ENCODE assay signal across 19 cellular contexts in genomic region chr19:47589824-47590223, GRCh38. TPM values are rescaled to one million over a fixed set of nuclear protein-coding genes. Genes with fewer than 3 reads are reported as not detected.
DNase-seq lines count a peak whose midpoint lies in the region; ATAC-seq, FAIRE-seq and TF ChIP-seq lines count a peak whose summit lies in the region.
"Had no signal": no experiment of that assay in that cellular context is flagged by ENCODE, and none has a peak within 500 bp of the region (broad histone marks: within the 10 kb centered on the region; RNA-seq: fewer than 3 reads in every experiment).

No MANE protein-coding gene starts in this region.

- no peaks in the 10 kb centered on the region for H3K79me2 ChIP-seq in keratinocyte (ENCODE audit: control insufficient read depth, insufficient read depth, low read length)

- no peak overlapping the region for H3K4ac ChIP-seq in IMR-90 (ENCODE audit: low read depth, low read length)

- no peak for DNase-seq in IMR-90
- peak; percentile 16 for DNase-seq in dermis blood vessel endothelial cell
- DNase-seq in keratinocyte (ENCODE audit: low read depth, low spot score), result no peak
- no peak for DNase-seq in tibial nerve (ENCODE audit: low spot score in 2 of 2)
- DNase-seq in activated CD8-positive, alpha-beta memory T cell treated with anti-CD3 and anti-CD28 coated beads, Interleukin-2, amount 10 ng/mL, durations not matched to agents 7 days and 5 days, result no peak
- no peak for DNase-seq in immature natural killer cell
- no peak for DNase-seq in CD14-positive monocyte (ENCODE audit: low spot score)
- DNase-seq: BE2C; Caco-2; CD8-positive, alpha-beta T cell; DMS53 had no signal

- H3K4me3 ChIP-seq in IMR-90 (ENCODE audit: insufficient read depth, low read depth, low read length) (no peak overlapping the region), keratinocyte (ENCODE audit: control insufficient read depth in 2 of 3, extremely low read depth in 1 of 3, insufficient read depth in 2 of 3, low read depth in 1 of 3, low read length in 3 of 3) (no peak overlapping the region), tibial nerve (no peak overlapping the region)
- H3K4me3 ChIP-seq: A549, HAP-1 had no signal

- no peak overlapping the region for H2AFZ ChIP-seq in IMR-90 (replicated peaks; ENCODE audit: low read length, poor library complexity)
- no peak overlapping the region for H2AFZ ChIP-seq in keratinocyte (ENCODE audit: control insufficient read depth, low read length)

- H4K91ac ChIP-seq in IMR-90 (ENCODE audit: insufficient read depth, low read depth, low read length), result no peak overlapping the region

- H3K9me3 ChIP-seq in IMR-90 (ENCODE audit: control insufficient read depth, insufficient read depth, low read length), result peaks cover 10% of the 10 kb centered on the region
- H3K9me3 ChIP-seq in keratinocyte (ENCODE audit: control insufficient read depth, low read depth, low read length), result peaks cover 4% of the 10 kb centered on the region
- H3K9me3 ChIP-seq in tibial nerve, result peaks cover 0 to 10% (median 0%) of the 10 kb centered on the region in 4 donors
- H3K9me3 ChIP-seq: BE2C had no signal

- H3K36me3 Mint-ChIP-seq in activated CD8-positive, alpha-beta memory T cell treated with anti-CD3 and anti-CD28 coated beads, Interleukin-2, amount 10 ng/mL, durations not matched to agents 7 days and 5 days, result peaks cover 2% of the 10 kb centered on the region
- H3K36me3 Mint-ChIP-seq in immature natural killer cell, result peaks cover 0 to 5% (median 0%) of the 10 kb centered on the region in 3 donors
- H3K36me3 Mint-ChIP-seq in CD14-positive monocyte, result peaks cover 0 to 3% of the 10 kb centered on the region in 2 donors
- H3K36me3 Mint-ChIP-seq: CD8-positive, alpha-beta T cell; IgD-negative memory B cell had no signal

- intact Hi-C loops in IMR-90 (cut with micrococcal nuclease) (no loop called here), CD14-positive monocyte (cut with micrococcal nuclease) (loop anchor here in 1 of 2 donors (10.0 kb wide), 1 partner anchor 315 kb away; the partner anchor contains the start of gene INAFM1)

- H3K14ac ChIP-seq in IMR-90 (replicated peaks; ENCODE audit: low read depth, low read length), result no peak overlapping the region

- no peak for TF ChIP-seq POLR2A in IMR-90 (IDR thresholded peaks at IDR 0.05; ENCODE audit: low read depth, low read length)
- TF ChIP-seq POLR2A in tibial nerve (IDR thresholded peaks at IDR 0.05), result no peak

- no peak overlapping the region for H3K23ac ChIP-seq in IMR-90 (ENCODE audit: low read depth, low read length)

- H2BK20ac ChIP-seq in IMR-90 (ENCODE audit: low read depth, low read length), result 0 out of 2 replicates have a peak overlapping the region, but pooled peaks have one; percentile 6

- no peak for TF ChIP-seq RAD21 in IMR-90 (IDR thresholded peaks at IDR 0.05; ENCODE audit: low read length)

- H4K20me1 ChIP-seq in IMR-90 (ENCODE audit: insufficient read depth, low read length) (no peaks in the 10 kb centered on the region), keratinocyte (ENCODE audit: control insufficient read depth, extremely low read depth, insufficient read depth, low read length) (no peaks in the 10 kb centered on the region)

- H3K9me3 Mint-ChIP-seq in activated CD8-positive, alpha-beta memory T cell treated with anti-CD3 and anti-CD28 coated beads, Interleukin-2, amount 10 ng/mL, durations not matched to agents 7 days and 5 days (ENCODE audit: low read depth), result peaks cover 7% of the 10 kb centered on the region
- peaks cover 0 to 5% (median under 1%) of the 10 kb centered on the region in 6 donors for H3K9me3 Mint-ChIP-seq in immature natural killer cell
- peaks cover 10 to 30% (median 22%) of the 10 kb centered on the region in 7 donors for H3K9me3 Mint-ChIP-seq in CD14-positive monocyte

- no peak overlapping the region for H2AK9ac ChIP-seq in IMR-90 (replicated peaks; ENCODE audit: low read depth, low read length, poor library complexity)

- FAIRE-seq in keratinocyte (lab: Jason Lieb, UNC), result peak; percentile 34
- FAIRE-seq: H1 had no signal

- H3K27me3 ChIP-seq in IMR-90 (ENCODE audit: control insufficient read depth, insufficient read depth, low read length) (no peaks in the 10 kb centered on the region), keratinocyte (ENCODE audit: control insufficient read depth, extremely low read depth, insufficient read depth, low read length) (no peaks in the 10 kb centered on the region), tibial nerve (no peaks in the 10 kb centered on the region)
- H3K27me3 ChIP-seq: BE2C had no signal

- H3K27ac ChIP-seq in IMR-90 (ENCODE audit: insufficient read depth, low read length) (no peak overlapping the region), keratinocyte (ENCODE audit: control insufficient read depth, insufficient read depth, low read length) (no peak overlapping the region), tibial nerve (peak overlapping the region in 3 of 4 donors; percentile 48 to 89 (median 75))
- H3K27ac ChIP-seq: A549, C4-2B had no signal

- no peak overlapping the region for H3K4me3 Mint-ChIP-seq in activated CD8-positive, alpha-beta memory T cell treated with anti-CD3 and anti-CD28 coated beads, Interleukin-2, amount 10 ng/mL, durations not matched to agents 7 days and 5 days
- H3K4me3 Mint-ChIP-seq in immature natural killer cell (no peak overlapping the region), CD14-positive monocyte (no peak overlapping the region)
- H3K4me3 Mint-ChIP-seq: CD8-positive, alpha-beta T cell had no signal

- CTCF ChIA-PET in IMR-90 (lab: Yijun Ruan, JAX), result no interaction called here
- CTCF ChIA-PET in activated CD8-positive, alpha-beta memory T cell treated with anti-CD3 and anti-CD28 coated beads, Interleukin-2, amount 10 ng/mL, durations not matched to agents 7 days and 5 days (lab: Charles Lee), result no interaction called here

- H2BK120ac ChIP-seq in IMR-90 (ENCODE audit: low read depth, low read length), result no peak overlapping the region

- H3K4me1 ChIP-seq in IMR-90 (ENCODE audit: control insufficient read depth, insufficient read depth, low read length) (no peaks in the 10 kb centered on the region), keratinocyte (ENCODE audit: control insufficient read depth, extremely low read depth, insufficient read depth, low read length) (peaks cover 3% of the 10 kb centered on the region), tibial nerve (peaks cover 0 to 9% (median 0%) of the 10 kb centered on the region in 4 donors)
- H3K4me1 ChIP-seq: A549, BE2C, Caco-2, HAP-1 had no signal

- no peak overlapping the region for H4K8ac ChIP-seq in IMR-90 (ENCODE audit: low read depth in 2 of 2, low read length in 2 of 2)

- TF ChIP-seq EP300 in tibial nerve (IDR thresholded peaks at IDR 0.05), result peak in 1 of 2 donors; percentile 43

- H3K79me1 ChIP-seq in IMR-90 (ENCODE audit: low read depth in 1 of 2, low read length in 2 of 2), result no peaks in the 10 kb centered on the region

- H3K9ac ChIP-seq in IMR-90 (ENCODE audit: low read depth, low read length), result no peak overlapping the region
- H3K9ac ChIP-seq in keratinocyte (ENCODE audit: control insufficient read depth, extremely low read depth, insufficient read depth, low read length), result no peak overlapping the region

- dilution Hi-C loops in IMR-90 (cut with HindIII; ENCODE audit: low sequenced_read_pairs, unreplicated experiment) (no loop called here), keratinocyte (cut with MboI; ENCODE audit: extremely low pct_ligation_motif_present, low sequenced_read_pairs) (no loop called here)

- no peaks in the 10 kb centered on the region for H3K9me1 ChIP-seq in IMR-90 (ENCODE audit: insufficient read depth, low read length)
- no peaks in the 10 kb centered on the region for H3K9me1 ChIP-seq in keratinocyte (ENCODE audit: control insufficient read depth, extremely low read depth, insufficient read depth, low read length)

- WGBS in IMR-90 (ENCODE audit: extremely low coverage in 2 of 2, insufficient read length in 1 of 2), 2 experiments, result 100% methylated on average over 1 of the region's 7 CpGs; no CpG with 5 or more reads in 1 of the 2 experiments
- 21 to 23% methylated on average over 7 of the region's 7 CpGs for WGBS in tibial nerve, 2 donors

- H2AK5ac ChIP-seq in IMR-90 (ENCODE audit: low read depth, low read length), result no peak overlapping the region

- H3K4me2 ChIP-seq in IMR-90 (ENCODE audit: low read depth, low read length) (no peak overlapping the region), keratinocyte (ENCODE audit: control insufficient read depth, extremely low read depth, insufficient read depth, low read depth, low read length) (no peak overlapping the region)
- H3K4me2 ChIP-seq: A549 had no signal

- H2BK5ac ChIP-seq in IMR-90 (ENCODE audit: low read depth, low read length, poor library complexity, severe bottlenecking), result no peak overlapping the region

- H3K18ac ChIP-seq in IMR-90 (ENCODE audit: low read depth, low read length), result no peak overlapping the region

- H3K4me1 Mint-ChIP-seq in activated CD8-positive, alpha-beta memory T cell treated with anti-CD3 and anti-CD28 coated beads, Interleukin-2, amount 10 ng/mL, durations not matched to agents 7 days and 5 days, result peaks cover 2% of the 10 kb centered on the region
- H3K4me1 Mint-ChIP-seq in immature natural killer cell (no peaks in the 10 kb centered on the region), CD14-positive monocyte (peaks cover 3% of the 10 kb centered on the region)
- H3K4me1 Mint-ChIP-seq: IgD-negative memory B cell had no signal

- H4K5ac ChIP-seq in IMR-90 (ENCODE audit: low read depth, low read length), result no peak overlapping the region

- ATAC-seq in IMR-90 (ENCODE audit: low read depth), result no peak
- ATAC-seq in activated CD8-positive, alpha-beta memory T cell treated with anti-CD3 and anti-CD28 coated beads, Interleukin-2, amount 10 ng/mL, durations not matched to agents 7 days and 5 days, result no peak
- ATAC-seq: A549; CD8-positive, alpha-beta T cell had no signal

- TF ChIP-seq CTCF in IMR-90 (conservative IDR thresholded peaks at IDR 0.05; ENCODE audit: low read depth, low read length) (no peak), keratinocyte (optimal IDR thresholded peaks at IDR 0.05 in 1 of 3, IDR thresholded peaks at IDR 0.05 in 1 of 3, conservative IDR thresholded peaks at IDR 0.05 in 1 of 3; ENCODE audit: extremely low read depth in 1 of 3, insufficient read depth in 2 of 3, low read length in 3 of 3) (no peak), tibial nerve (IDR thresholded peaks at IDR 0.05) (no peak), CD14-positive monocyte (IDR thresholded peaks at IDR 0.05) (no peak)

- no TSS peak for BruUV-seq in IMR-90 (replicated peaks; lab: Mats Ljungman, UMichigan)

- no peak overlapping the region for H2BK15ac ChIP-seq in IMR-90 (ENCODE audit: low read depth, low read length)

- H3K36me3 ChIP-seq in IMR-90 (ENCODE audit: control insufficient read depth, insufficient read depth, low read length), result no peaks in the 10 kb centered on the region
- no peaks in the 10 kb centered on the region for H3K36me3 ChIP-seq in keratinocyte (ENCODE audit: control insufficient read depth in 2 of 2, extremely low read depth in 1 of 2, insufficient read depth in 2 of 2, low read length in 2 of 2)
- H3K36me3 ChIP-seq in tibial nerve, result no peaks in the 10 kb centered on the region
- H3K36me3 ChIP-seq: BE2C, HAP-1 had no signal

- POLR2A ChIA-PET in IMR-90 (lab: Charles Lee; ENCODE audit: unreplicated experiment), result no interaction called here

- in situ Hi-C loops in IMR-90 (cut with MboI; ENCODE audit: low sequenced_read_pairs), result no loop called here

- H3K27me3 Mint-ChIP-seq in activated CD8-positive, alpha-beta memory T cell treated with anti-CD3 and anti-CD28 coated beads, Interleukin-2, amount 10 ng/mL, durations not matched to agents 7 days and 5 days, result peaks cover 9% of the 10 kb centered on the region
- H3K27me3 Mint-ChIP-seq in immature natural killer cell (ENCODE audit: low read depth in 3 of 3) (peaks cover 0 to 8% (median 4%) of the 10 kb centered on the region in 3 donors), CD14-positive monocyte (ENCODE audit: low read depth in 3 of 3) (peaks cover 15 to 24% (median 15%) of the 10 kb centered on the region in 3 donors)

- no peak overlapping the region for H3K56ac ChIP-seq in IMR-90 (ENCODE audit: extremely low read depth, insufficient read depth, low read length)

- H3K27ac Mint-ChIP-seq in activated CD8-positive, alpha-beta memory T cell treated with anti-CD3 and anti-CD28 coated beads, Interleukin-2, amount 10 ng/mL, durations not matched to agents 7 days and 5 days, result no peak overlapping the region
- peak overlapping the region in 1 of 6 donors; percentile 47 for H3K27ac Mint-ChIP-seq in immature natural killer cell
- H3K27ac Mint-ChIP-seq in CD14-positive monocyte, result peak overlapping the region in 2 of 7 donors; percentile 3 to 15
- H3K27ac Mint-ChIP-seq: CD8-positive, alpha-beta T cell; IgD-negative memory B cell had no signal

RNA-seq across cellular contexts. Expression of gene ZNF541, which starts 16.9 kb away (rescaled TPM):
- not detected in 2 replicates for total RNA-seq in IMR-90 (2012; rRNA removed)
- polyA plus RNA-seq in IMR-90 (2012; rRNA removed), result not detected in 2 replicates
- 0.01 TPM in 1 of 2 replicates, not detected in the other for polyA plus RNA-seq in IMR-90 (2012; cell fraction: cytosol; rRNA removed)
- 0.08 and 0.16 TPM in 2 replicates for polyA plus RNA-seq in IMR-90 (2012; cell fraction: nucleus; rRNA removed; ENCODE audit: low replicate concordance)
- total RNA-seq in dermis blood vessel endothelial cell, result 0.33 and 1.2 TPM in 2 replicates
- polyA plus RNA-seq in keratinocyte, result not detected in 3 replicates
- polyA plus RNA-seq in keratinocyte (2011; ENCODE audit: low read depth), result not detected
- polyA plus RNA-seq in keratinocyte (2011; cell fraction: cytosol; rRNA removed), result not detected in 2 replicates
- polyA plus RNA-seq in keratinocyte (2011; cell fraction: nucleus; rRNA removed), result 0.04 TPM in 1 of 2 replicates, not detected in the other
- 0.13 TPM in 1 of 2 replicates, not detected in the other for polyA plus RNA-seq in keratinocyte (2012; ENCODE audit: low replicate concordance)
- polyA minus RNA-seq in keratinocyte, result not detected in 3 replicates
- not detected for polyA minus RNA-seq in keratinocyte (2011; cell fraction: cytosol; rRNA and poly(A)+ RNA removed)
- not detected in 2 replicates for polyA minus RNA-seq in keratinocyte (2011; cell fraction: nucleus; rRNA and poly(A)+ RNA removed)
- under 1 TPM in 3 of 4 donors, not detected in 1; under 0.01 to 0.90 (median 0.66) TPM for total RNA-seq in tibial nerve
- total RNA-seq in activated CD8-positive, alpha-beta memory T cell treated with anti-CD3 and anti-CD28 coated beads, Interleukin-2, amount 10 ng/mL, durations not matched to agents 7 days and 5 days, result under 1 TPM; 0.32 to 0.40 TPM
- polyA plus RNA-seq in immature natural killer cell, result not detected
- polyA plus RNA-seq in CD14-positive monocyte, result not detected
- total RNA-seq: Caco-2, Daoy, H1, HT-29 had no signal
- polyA plus RNA-seq: A549, AG04450, IgD-negative memory B cell had no signal

RNA-seq across cellular contexts. Expression of gene BICRA, which starts 19.1 kb away (rescaled TPM):
- total RNA-seq in IMR-90 (2012; rRNA removed), result 1.8 and 3.1 TPM in 2 replicates
- 3.5 and 3.9 TPM in 2 replicates for polyA plus RNA-seq in IMR-90 (2012; rRNA removed)
- polyA plus RNA-seq in IMR-90 (2012; cell fraction: cytosol; rRNA removed), result 3.0 and 4.1 TPM in 2 replicates
- polyA plus RNA-seq in IMR-90 (2012; cell fraction: nucleus; rRNA removed; ENCODE audit: low replicate concordance), result 13.2 and 25.5 TPM in 2 replicates
- 12.2 and 12.9 TPM in 2 replicates for total RNA-seq in dermis blood vessel endothelial cell
- polyA plus RNA-seq in keratinocyte, result 0.28 to 0.50 TPM (median 0.42 TPM) in 3 replicates
- polyA plus RNA-seq in keratinocyte (2011; ENCODE audit: low read depth), result 1.0 TPM
- 0.19 and 0.39 TPM in 2 replicates for polyA plus RNA-seq in keratinocyte (2011; cell fraction: cytosol; rRNA removed)
- polyA plus RNA-seq in keratinocyte (2011; cell fraction: nucleus; rRNA removed), result 5.0 and 5.1 TPM in 2 replicates
- 2.8 and 4.8 TPM in 2 replicates for polyA plus RNA-seq in keratinocyte (2012; ENCODE audit: low replicate concordance)
- 0.86 to 14.4 TPM (median 4.5 TPM) in 3 replicates for polyA minus RNA-seq in keratinocyte
- polyA minus RNA-seq in keratinocyte (2011; cell fraction: cytosol; rRNA and poly(A)+ RNA removed), result 3.8 TPM
- polyA minus RNA-seq in keratinocyte (2011; cell fraction: nucleus; rRNA and poly(A)+ RNA removed), result 7.5 and 8.1 TPM in 2 replicates
- total RNA-seq in tibial nerve, result 10 to 100 TPM in 2 of 4 donors, 1 to 10 TPM in 2; 6.1 to 23.1 (median 9.8) TPM
- 10 to 100 TPM; 16.6 to 20.7 TPM for total RNA-seq in activated CD8-positive, alpha-beta memory T cell treated with anti-CD3 and anti-CD28 coated beads, Interleukin-2, amount 10 ng/mL, durations not matched to agents 7 days and 5 days
- 1 to 10 TPM in 1 of 3 donors, under 1 TPM in 1, not detected in 1; 0.36 to 1.9 TPM for polyA plus RNA-seq in immature natural killer cell
- under 1 TPM in 1 of 2 donors, not detected in 1; 0.08 TPM for polyA plus RNA-seq in CD14-positive monocyte

Comparison
In these comparisons a context has a peak if more than half of its experiments do, and no peak if none do; other contexts are left out.
1. H3K27ac ChIP-seq: peak in tibial nerve (3 of 4); none in IMR-90 (single experiment) and keratinocyte (single experiment).